In genomic region chr22:46976598-46976997, GRCh38 we compare ENCODE assay signal across 23 cellular contexts.
"Had no signal": no experiment of that assay in that cellular context is flagged by ENCODE, and none has a peak within 500 bp of the region (broad histone marks: within the 10 kb centered on the region; RNA-seq: fewer than 3 reads in every experiment).

No MANE protein-coding gene starts in this region.

- H3K9me3 Mint-ChIP-seq: activated CD4-positive, alpha-beta memory T cell treated with anti-CD3 and anti-CD28 coated beads for 36 hours; activated CD4-positive, alpha-beta T cell treated with anti-CD3 and anti-CD28 coated beads, Interleukin-2, amount 10 ng/mL, durations not matched to agents 7 days and 5 days; activated naive CD4-positive, alpha-beta T cell treated with anti-CD3 and anti-CD28 coated beads, Interleukin-2, amount 10 ng/mL, durations not matched to agents 7 days and 5 days; activated naive CD8-positive, alpha-beta T cell treated with anti-CD3 and anti-CD28 coated beads for 36 hours; activated T-cell treated with anti-CD3 and anti-CD28 coated beads, Interleukin-2, amount 50 U/mL, for 4 hours; activated T-helper 17 cell treated with anti-CD3 and anti-CD28 coated beads, Interleukin-2, amount 50 U/mL, for 72 hours; T-cell had no signal

- DNase-seq: activated CD4-positive, alpha-beta memory T cell treated with anti-CD3 and anti-CD28 coated beads for 36 hours; activated CD4-positive, alpha-beta T cell treated with anti-CD3 and anti-CD28 coated beads, Interleukin-2, amount 10 ng/mL, durations not matched to agents 7 days and 5 days; activated CD4-positive, CD25-positive, alpha-beta regulatory T cell; activated CD8-positive, alpha-beta memory T cell treated with anti-CD3 and anti-CD28 coated beads for 24 hours; activated gamma-delta T cell treated with Interleukin-2 at 50 U/mL for 16 hours; activated naive CD4-positive, alpha-beta T cell treated with anti-CD3 and anti-CD28 coated beads, Interleukin-2, amount 10 ng/mL, durations not matched to agents 7 days and 5 days; activated naive CD8-positive, alpha-beta T cell treated with anti-CD3 and anti-CD28 coated beads for 36 hours; activated T-cell treated with anti-CD3 and anti-CD28 coated beads, Interleukin-2, amount 50 U/mL, for 4 hours; anterior cingulate cortex; caudate nucleus; KG1; NCI-H1048; NCI-H146; NCI-H187 treated with DMSO at 0.1 percent for 48 hours; NCI-H345; NCI-H510A; NCI-H526 treated with DMSO at 0.1 percent for 48 hours; NCI-H82; T-cell; T-helper 2 cell; T1000 had no signal

- H3K27me3 Mint-ChIP-seq: activated CD4-positive, alpha-beta memory T cell treated with anti-CD3 and anti-CD28 coated beads for 36 hours; activated CD4-positive, alpha-beta T cell treated with anti-CD3 and anti-CD28 coated beads, Interleukin-2, amount 10 ng/mL, durations not matched to agents 7 days and 5 days; activated naive CD4-positive, alpha-beta T cell treated with anti-CD3 and anti-CD28 coated beads, Interleukin-2, amount 10 ng/mL, durations not matched to agents 7 days and 5 days; activated naive CD8-positive, alpha-beta T cell treated with anti-CD3 and anti-CD28 coated beads for 36 hours; activated T-helper 17 cell treated with anti-CD3 and anti-CD28 coated beads, Interleukin-2, amount 50 U/mL, for 72 hours; T-cell had no signal

- ATAC-seq: activated T-cell treated with anti-CD3 and anti-CD28 coated beads, Interleukin-2, amount 50 U/mL, for 4 hours; activated T-helper 17 cell treated with anti-CD3 and anti-CD28 coated beads, Interleukin-2, amount 50 U/mL, for 72 hours; T-cell had no signal

- H3K4me1 Mint-ChIP-seq: activated CD4-positive, alpha-beta T cell treated with anti-CD3 and anti-CD28 coated beads, Interleukin-2, amount 10 ng/mL, durations not matched to agents 7 days and 5 days; activated naive CD4-positive, alpha-beta T cell treated with anti-CD3 and anti-CD28 coated beads, Interleukin-2, amount 10 ng/mL, durations not matched to agents 7 days and 5 days had no signal

- H3K27ac ChIP-seq: SK-N-MC had no signal

- H3K4me3 ChIP-seq: SK-N-MC had no signal

- H3K4me3 Mint-ChIP-seq: activated CD4-positive, alpha-beta memory T cell treated with anti-CD3 and anti-CD28 coated beads for 36 hours; activated CD4-positive, alpha-beta T cell treated with anti-CD3 and anti-CD28 coated beads, Interleukin-2, amount 10 ng/mL, durations not matched to agents 7 days and 5 days; activated naive CD4-positive, alpha-beta T cell treated with anti-CD3 and anti-CD28 coated beads, Interleukin-2, amount 10 ng/mL, durations not matched to agents 7 days and 5 days; activated naive CD8-positive, alpha-beta T cell treated with anti-CD3 and anti-CD28 coated beads for 36 hours; activated T-cell treated with anti-CD3 and anti-CD28 coated beads, Interleukin-2, amount 50 U/mL, for 4 hours; activated T-helper 17 cell treated with anti-CD3 and anti-CD28 coated beads, Interleukin-2, amount 50 U/mL, for 72 hours; T-cell had no signal

- H3K27ac Mint-ChIP-seq: activated CD4-positive, alpha-beta memory T cell treated with anti-CD3 and anti-CD28 coated beads for 36 hours; activated CD4-positive, alpha-beta T cell treated with anti-CD3 and anti-CD28 coated beads, Interleukin-2, amount 10 ng/mL, durations not matched to agents 7 days and 5 days; activated naive CD4-positive, alpha-beta T cell treated with anti-CD3 and anti-CD28 coated beads, Interleukin-2, amount 10 ng/mL, durations not matched to agents 7 days and 5 days; activated naive CD8-positive, alpha-beta T cell treated with anti-CD3 and anti-CD28 coated beads for 36 hours; activated T-helper 17 cell treated with anti-CD3 and anti-CD28 coated beads, Interleukin-2, amount 50 U/mL, for 72 hours had no signal
